Comparison of ENCODE assay signal across 8 cellular contexts in the genomic region with DNA sequence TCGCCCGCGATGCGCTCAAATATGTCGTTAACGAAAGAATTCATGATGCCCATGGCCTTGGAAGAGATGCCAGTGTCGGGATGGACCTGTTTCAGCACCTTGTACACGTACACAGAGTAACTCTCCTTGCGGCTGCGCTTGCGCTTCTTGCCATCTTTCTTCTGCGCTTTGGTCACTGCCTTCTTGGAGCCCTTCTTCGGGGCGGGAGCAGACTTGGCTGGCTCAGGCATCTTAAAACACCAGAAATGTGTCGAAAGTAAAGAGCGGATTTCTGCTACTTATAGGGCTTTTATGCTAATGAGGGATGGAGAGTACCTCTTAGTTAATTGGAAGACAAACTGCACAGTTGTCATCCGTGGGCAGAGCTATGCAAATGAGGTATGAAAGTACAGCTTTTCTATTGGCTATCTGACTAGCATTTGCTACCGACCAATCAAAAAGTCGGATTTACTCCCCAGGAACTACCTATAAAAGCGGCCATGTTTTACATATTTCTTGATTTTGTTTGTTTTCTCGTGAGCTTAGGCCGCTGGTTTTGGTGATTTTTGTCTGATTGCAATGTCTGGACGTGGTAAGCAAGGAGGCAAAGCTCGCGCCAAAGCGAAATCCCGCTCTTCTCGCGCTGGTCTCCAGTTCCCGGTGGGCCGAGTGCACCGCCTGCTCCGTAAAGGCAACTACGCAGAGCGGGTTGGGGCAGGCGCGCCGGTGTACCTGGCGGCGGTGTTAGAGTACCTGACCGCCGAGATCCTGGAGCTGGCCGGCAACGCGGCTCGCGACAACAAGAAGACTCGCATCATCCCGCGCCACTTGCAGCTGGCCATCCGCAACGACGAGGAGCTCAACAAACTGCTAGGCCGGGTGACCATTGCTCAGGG. TPM values are rescaled to one million over a fixed set of nuclear protein-coding genes. Genes with fewer than 3 reads are reported as not detected.
A peak's percentile ranks its signal among the peaks of the same experiment; 100 is the strongest.
DNase-seq lines count a peak whose midpoint lies in the region; ATAC-seq and TF ChIP-seq lines count a peak whose summit lies in the region.

No MANE protein-coding gene starts in this region.

- H3K9me3 Mint-ChIP-seq in CD4-positive, alpha-beta T cell: no peaks in the 10 kb centered on the region
- H3K9me3 Mint-ChIP-seq in activated CD4-positive, alpha-beta memory T cell treated with anti-CD3 and anti-CD28 coated beads for 36 hours: peaks cover 4% of the 10 kb centered on the region

- H3K36me3 Mint-ChIP-seq in CD4-positive, alpha-beta T cell (ENCODE audit: low read depth): peaks cover 62% of the 10 kb centered on the region
- H3K36me3 Mint-ChIP-seq in activated CD4-positive, alpha-beta memory T cell treated with anti-CD3 and anti-CD28 coated beads for 36 hours: peaks cover 30% of the 10 kb centered on the region

- peak overlapping the region; percentile 99 to 100 for H3K9ac ChIP-seq in liver (ENCODE audit: low read depth in 1 of 2, low read length in 2 of 2)

- peaks cover 48% of the 10 kb centered on the region for H3K4me1 Mint-ChIP-seq in CD4-positive, alpha-beta T cell (ENCODE audit: low read depth)
- H3K4me1 Mint-ChIP-seq in activated CD4-positive, alpha-beta memory T cell treated with anti-CD3 and anti-CD28 coated beads for 36 hours (ENCODE audit: low read depth): peaks cover 40% of the 10 kb centered on the region

- CTCF ChIA-PET in CD4-positive, alpha-beta T cell (lab: Charles Lee): interaction anchor here (1.0 to 3.1 kb wide), 11 partner anchors 10 to 445 kb away, joined by 3 to 28 read pairs (median 4); a partner anchor contains a TSS
- CTCF ChIA-PET in activated CD4-positive, alpha-beta memory T cell treated with anti-CD3 and anti-CD28 coated beads for 36 hours (lab: Charles Lee): interaction anchor here (0.9 to 1.7 kb wide), 10 partner anchors 17 to 93 kb away, joined by 3 to 10 read pairs (median 4); a partner anchor contains a TSS

- peak; percentile 55 to 87 (median 70) for DNase-seq in CD4-positive, alpha-beta T cell
- DNase-seq in NCI-H82 (lab: John Stamatoyannopoulos, UW): peak; percentile 99
- peak; percentile 90 for DNase-seq in activated CD4-positive, alpha-beta memory T cell treated with anti-CD3 and anti-CD28 coated beads for 36 hours
- peak; percentile 42 to 86 (median 70) for DNase-seq in dorsolateral prefrontal cortex
- peak; percentile 81 for DNase-seq in stimulated activated CD4-positive, alpha-beta T cell treated with anti-CD3 and anti-CD28 coated beads, Interleukin-4, amount 100 ng/mL, for 24 hours

- WGBS in liver: under 1% methylated on average over 54 of the region's 54 CpGs

- ATAC-seq in CD4-positive, alpha-beta T cell (ENCODE audit: poor library complexity): peak; percentile 76
- peak; percentile 68 for ATAC-seq in GM19452 (IDR thresholded peaks at IDR 0.05; ENCODE audit: unreplicated experiment)
- peak; percentile 72 for ATAC-seq in HG03575 (IDR thresholded peaks at IDR 0.05; ENCODE audit: extremely low read depth, insufficient number of reproducible peaks, low FRiP score, unreplicated experiment)

- H3K36me3 ChIP-seq in liver (ENCODE audit: control insufficient read depth in 4 of 4, insufficient read depth in 3 of 4, low read depth in 1 of 4, low read length in 3 of 4): peaks cover 0 to 7% (median 2%) of the 10 kb centered on the region in 4 donors

- no peak for TF ChIP-seq CTCF in CD4-positive, alpha-beta T cell (IDR thresholded peaks at IDR 0.05)
- TF ChIP-seq CTCF in dorsolateral prefrontal cortex (IDR thresholded peaks at IDR 0.05 in 54 of 56, conservative IDR thresholded peaks at IDR 0.05 in 2 of 56; ENCODE audit: low read depth in 1 of 56, partially characterized antibody in 56 of 56) (peak in 1 of 56 donors; percentile 5), liver (IDR thresholded peaks at IDR 0.05; ENCODE audit: low read depth, low read length, missing input control) (no peak)

- POLR2A ChIA-PET in CD4-positive, alpha-beta T cell (lab: Charles Lee): interaction anchor here (0.8 to 13.5 kb wide), 78 partner anchors 9 to 1773 kb away, joined by 3 to 3030 read pairs (median 12); partner anchors contain the start of genes HFE and HMGN4
- POLR2A ChIA-PET in activated CD4-positive, alpha-beta memory T cell treated with anti-CD3 and anti-CD28 coated beads for 36 hours (lab: Charles Lee): interaction anchor here (0.6 to 6.4 kb wide), 59 partner anchors 9 to 1769 kb away, joined by 3 to 863 read pairs (median 7); partner anchors contain the start of genes HFE and TRIM38

- no peaks in the 10 kb centered on the region for H3K27me3 ChIP-seq in CD4-positive, alpha-beta T cell (ENCODE audit: control insufficient read depth, insufficient read depth, low read length)
- H3K27me3 ChIP-seq in dorsolateral prefrontal cortex: no peaks in the 10 kb centered on the region
- no peaks in the 10 kb centered on the region for H3K27me3 ChIP-seq in liver (ENCODE audit: control insufficient read depth in 4 of 4, insufficient read depth in 4 of 4, low read length in 3 of 4)

- peak; percentile 1 to 32 for TF ChIP-seq RAD21 in liver (IDR thresholded peaks at IDR 0.05)

- peaks cover 0 to 42% (median 29%) of the 10 kb centered on the region in 4 donors for H3K4me1 ChIP-seq in liver (ENCODE audit: control insufficient read depth in 4 of 4, insufficient read depth in 4 of 4, low read length in 3 of 4)

- intact Hi-C loops in CD4-positive, alpha-beta T cell (cut with DNase I, micrococcal nuclease): loop anchor here (1.0 to 10.0 kb wide), 13 partner anchors 33 to 1711 kb away; a partner anchor contains a TSS
- intact Hi-C loops in activated CD4-positive, alpha-beta memory T cell treated with anti-CD3 and anti-CD28 coated beads for 36 hours (cut with micrococcal nuclease): loop anchor here (1.0 to 10.0 kb wide), 13 partner anchors 20 to 1711 kb away; a partner anchor contains a TSS
- intact Hi-C loops in dorsolateral prefrontal cortex (cut with DNase I): loop anchor here (1.0 to 2.0 kb wide), 7 partner anchors 19 to 81 kb away; a partner anchor contains a TSS

- H3K4me3 ChIP-seq in dorsolateral prefrontal cortex (peak overlapping the region; percentile 64 to 99 (median 91)), liver (ENCODE audit: low read depth in 1 of 3, low read length in 3 of 3) (peak overlapping the region; percentile 67 to 100 (median 99))

- peak overlapping the region; percentile 95 for H3K27ac ChIP-seq in CD4-positive, alpha-beta T cell (ENCODE audit: low read depth, low read length)
- H3K27ac ChIP-seq in dorsolateral prefrontal cortex (peak overlapping the region; percentile 82 to 99 (median 97)), liver (ENCODE audit: low read depth in 1 of 2, low read length in 2 of 2) (peak overlapping the region; percentile 97 to 99)

- H3K27ac Mint-ChIP-seq in CD4-positive, alpha-beta T cell: peak overlapping the region; percentile 98
- peak overlapping the region; percentile 100 for H3K27ac Mint-ChIP-seq in activated CD4-positive, alpha-beta memory T cell treated with anti-CD3 and anti-CD28 coated beads for 36 hours

- peak overlapping the region; percentile 97 for H3K4me3 Mint-ChIP-seq in CD4-positive, alpha-beta T cell
- H3K4me3 Mint-ChIP-seq in activated CD4-positive, alpha-beta memory T cell treated with anti-CD3 and anti-CD28 coated beads for 36 hours: peak overlapping the region; percentile 95

- H3K9me3 ChIP-seq in CD4-positive, alpha-beta T cell (ENCODE audit: control insufficient read depth, low read length): no peaks in the 10 kb centered on the region
- H3K9me3 ChIP-seq in liver (ENCODE audit: control insufficient read depth in 4 of 4, low read length in 3 of 4): no peaks in the 10 kb centered on the region

- H3K27me3 Mint-ChIP-seq in CD4-positive, alpha-beta T cell: peaks cover 13% of the 10 kb centered on the region
- H3K27me3 Mint-ChIP-seq in activated CD4-positive, alpha-beta memory T cell treated with anti-CD3 and anti-CD28 coated beads for 36 hours: peaks cover 8% of the 10 kb centered on the region

TF ChIP-seq in liver, 16 proteins besides CTCF, POLR2A, EP300 and RAD21 (continues in another document):
- peak; percentile 55 for TF ChIP-seq FOXA2 (IDR thresholded peaks at IDR 0.05)
- TF ChIP-seq HNF4G (IDR thresholded peaks at IDR 0.05): no peak
- TF ChIP-seq FOXA1 (IDR thresholded peaks at IDR 0.05): peak; percentile 34
- TF ChIP-seq RXRA (IDR thresholded peaks at IDR 0.05): peak in 1 of 2 donors; percentile 33
- peak in 1 of 2 donors; percentile 81 for TF ChIP-seq EGR1 (IDR thresholded peaks at IDR 0.05; ENCODE audit: low read depth in 2 of 2)
- TF ChIP-seq ZBTB33 (IDR thresholded peaks at IDR 0.05): peak; percentile 82
- TF ChIP-seq MAX (IDR thresholded peaks at IDR 0.05): no peak
- peak in 1 of 2 donors; percentile 38 for TF ChIP-seq JUND (IDR thresholded peaks at IDR 0.05)
- TF ChIP-seq TAF1 (conservative IDR thresholded peaks at IDR 0.05): peak; percentile 99
- TF ChIP-seq SP1 (IDR thresholded peaks at IDR 0.05): peak; percentile 96
- peak; percentile 13 to 15 for TF ChIP-seq HNF4A (conservative IDR thresholded peaks at IDR 0.05)
- TF ChIP-seq NR2F2 (IDR thresholded peaks at IDR 0.05): no peak

RNA-seq across cellular contexts. Expression of gene HFE, which starts 36.7 kb away (rescaled TPM):
- under 1 TPM; 0.08 to 0.28 TPM for total RNA-seq in CD4-positive, alpha-beta T cell
- 1 to 10 TPM; 1.0 to 1.4 TPM for total RNA-seq in activated CD4-positive, alpha-beta memory T cell treated with anti-CD3 and anti-CD28 coated beads for 36 hours
- total RNA-seq in dorsolateral prefrontal cortex (1 to 10 TPM in 117 of 120 experiments, under 1 TPM in 3; 0.71 to 8.5 (median 2.6) TPM), liver (10 to 100 TPM in 1 of 2 donors, 1 to 10 TPM in 1; 6.7 to 12.7 TPM)
- polyA plus RNA-seq in liver: 1 to 10 TPM; 6.3 to 9.6 TPM

Comparison
In these comparisons a context has a peak if more than half of its experiments do, and no peak if none do; other contexts are left out.
1. Peak in every context shown above with its lines: DNase-seq, ATAC-seq, H3K4me3 ChIP-seq and H3K27ac ChIP-seq.